ENCODE assay signal across 22 cellular contexts in the genomic region with DNA sequence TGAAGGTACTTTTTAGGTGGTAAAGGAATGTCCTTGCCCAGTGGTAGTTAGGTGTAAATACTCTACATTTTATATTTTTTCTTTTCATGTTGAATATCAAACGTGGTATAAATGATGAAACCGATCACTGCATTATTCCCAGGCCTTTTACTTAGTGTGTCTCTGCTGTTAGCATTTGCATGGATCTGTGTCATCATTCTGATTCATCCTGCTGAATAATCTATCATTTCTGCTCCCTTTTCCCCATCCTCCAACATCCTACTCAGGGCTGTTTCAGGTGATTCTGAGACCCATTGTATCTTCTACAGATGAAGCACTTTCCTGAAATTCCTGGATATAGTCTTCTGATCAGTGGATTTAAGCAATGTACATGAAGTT.
DNase-seq lines count a peak whose midpoint lies in the region; ATAC-seq, FAIRE-seq and TF ChIP-seq lines count a peak whose summit lies in the region.
"Had no signal": no experiment of that assay in that cellular context is flagged by ENCODE, and none has a peak within 500 bp of the region (broad histone marks: within the 10 kb centered on the region; RNA-seq: fewer than 3 reads in every experiment).

No MANE protein-coding gene starts in this region.

- DNase-seq in HT1080 (ENCODE audit: low read depth), result peak; percentile 82
- DNase-seq in astrocyte (ENCODE audit: low read depth), result peak; percentile 63
- peak; percentile 29 for DNase-seq in iris pigment epithelial cell (ENCODE audit: low read depth)
- no peak for DNase-seq in mesendoderm
- DNase-seq in progenitor cell of endocrine pancreas (ENCODE audit: low spot score, unreplicated experiment), result no peak
- DNase-seq in activated CD4-positive, alpha-beta T cell treated with anti-CD3 and anti-CD28 coated beads for 48 hours, result no peak
- DNase-seq: ACHN; activated CD4-positive, alpha-beta T cell treated with anti-CD3 and anti-CD28 coated beads, Interleukin-2, amount 50 U/mL, for 1 hour; activated naive CD4-positive, alpha-beta T cell; aorta; CD4-positive, alpha-beta memory T cell; colonic mucosa; immature natural killer cell; naive thymus-derived CD4-positive, alpha-beta T cell; NCI-H69; posterior cingulate gyrus; stimulated activated CD4-positive, alpha-beta T cell treated with anti-CD3 and anti-CD28 coated beads, Interleukin-12 subunit alpha, Interleukin-12 subunit beta, amount 100 ng/mL, for 4 hours; stimulated activated naive B cell treated with anti-CD40 and anti-IgM and Interleukin-4, amounts not matched to agents 10 μg/mL and 1 μg/mL and 100 μg/mL, for 72 hours; transverse colon had no signal

- WGBS in mesendoderm (ENCODE audit: extremely low coverage, insufficient coverage, low lambda C conversion rate), result no CpG with 5 or more reads among the region's 2 CpGs

- H3K36me3 ChIP-seq in ACC112 (ENCODE audit: insufficient read depth, low read length), result no peaks in the 10 kb centered on the region
- no peaks in the 10 kb centered on the region for H3K36me3 ChIP-seq in astrocyte (ENCODE audit: insufficient read depth, low read length)
- no peaks in the 10 kb centered on the region for H3K36me3 ChIP-seq in mesendoderm (ENCODE audit: control insufficient read depth, insufficient read depth, low read length)
- H3K36me3 ChIP-seq: colonic mucosa, transverse colon had no signal

- no peaks in the 10 kb centered on the region for H3K79me1 ChIP-seq in mesendoderm (ENCODE audit: low read length)

- H4K8ac ChIP-seq in mesendoderm (ENCODE audit: low read depth, low read length), result no peak overlapping the region

- peak overlapping the region; percentile 39; the same call in 1 of the 2 replicates for H3K27ac ChIP-seq in ACC112 (ENCODE audit: low read depth, low read length)
- peak overlapping the region; percentile 82 for H3K27ac ChIP-seq in astrocyte (ENCODE audit: low read depth, low read length)
- H3K27ac ChIP-seq in mesendoderm (ENCODE audit: low read depth, low read length), result no peak overlapping the region
- H3K27ac ChIP-seq: colonic mucosa, transverse colon had no signal

- peak overlapping the region; percentile 87 for H3K27ac Mint-ChIP-seq in astrocyte (ENCODE audit: unreplicated experiment)
- no peak overlapping the region for H3K27ac Mint-ChIP-seq in progenitor cell of endocrine pancreas
- H3K27ac Mint-ChIP-seq: CD4-positive, alpha-beta memory T cell; immature natural killer cell; naive thymus-derived CD4-positive, alpha-beta T cell; stimulated activated naive B cell treated with anti-CD40 and anti-IgM and Interleukin-4, amounts not matched to agents 10 μg/mL and 1 μg/mL and 100 μg/mL, for 72 hours had no signal

- H2AFZ ChIP-seq in ACC112 (ENCODE audit: low read length, unreplicated experiment) (peak overlapping the region; percentile 71), astrocyte (ENCODE audit: low read depth, low read length) (no peak overlapping the region)

- no peak overlapping the region for H3K4me3 Mint-ChIP-seq in astrocyte (ENCODE audit: unreplicated experiment)
- H3K4me3 Mint-ChIP-seq in progenitor cell of endocrine pancreas (ENCODE audit: low read depth), result no peak overlapping the region
- H3K4me3 Mint-ChIP-seq: CD4-positive, alpha-beta memory T cell; immature natural killer cell; naive thymus-derived CD4-positive, alpha-beta T cell; stimulated activated naive B cell treated with anti-CD40 and anti-IgM and Interleukin-4, amounts not matched to agents 10 μg/mL and 1 μg/mL and 100 μg/mL, for 72 hours had no signal

- no peak overlapping the region for H3K23ac ChIP-seq in mesendoderm (ENCODE audit: low read length)

- H3K56ac ChIP-seq in mesendoderm (ENCODE audit: low read length), result no peak overlapping the region

- no peak overlapping the region for H3K18ac ChIP-seq in mesendoderm (ENCODE audit: low read length)

- FAIRE-seq in astrocyte (lab: Jason Lieb, UNC), result no peak

- peaks cover 16% of the 10 kb centered on the region for H3K4me1 Mint-ChIP-seq in astrocyte (ENCODE audit: low read depth, unreplicated experiment)
- no peaks in the 10 kb centered on the region for H3K4me1 Mint-ChIP-seq in progenitor cell of endocrine pancreas (ENCODE audit: low read depth)
- H3K4me1 Mint-ChIP-seq: CD4-positive, alpha-beta memory T cell; immature natural killer cell; naive thymus-derived CD4-positive, alpha-beta T cell; stimulated activated naive B cell treated with anti-CD40 and anti-IgM and Interleukin-4, amounts not matched to agents 10 μg/mL and 1 μg/mL and 100 μg/mL, for 72 hours had no signal

- H2BK120ac ChIP-seq in mesendoderm (ENCODE audit: low read depth, low read length), result no peak overlapping the region

- no peaks in the 10 kb centered on the region for H3K9me3 ChIP-seq in astrocyte (ENCODE audit: insufficient read depth, low read depth, low read length)
- H3K9me3 ChIP-seq: colonic mucosa, transverse colon had no signal

- H3K4me1 ChIP-seq in ACC112 (ENCODE audit: control insufficient read depth, insufficient read depth, low read length, unreplicated experiment) (peaks cover 29% of the 10 kb centered on the region), astrocyte (ENCODE audit: insufficient read depth, low read length) (peaks cover 16% of the 10 kb centered on the region), mesendoderm (ENCODE audit: control insufficient read depth, low read depth, low read length) (no peaks in the 10 kb centered on the region)
- H3K4me1 ChIP-seq: colonic mucosa, transverse colon had no signal

- no peak overlapping the region for H2BK15ac ChIP-seq in mesendoderm (replicated peaks; ENCODE audit: low read depth)

- H3K9ac ChIP-seq in astrocyte (ENCODE audit: low read length), result peak overlapping the region; percentile 63
- no peak overlapping the region for H3K9ac ChIP-seq in mesendoderm (ENCODE audit: low read length)

- H3K4ac ChIP-seq in mesendoderm (ENCODE audit: low read depth, low read length), result no peak overlapping the region

- H3K27me3 ChIP-seq in ACC112 (ENCODE audit: insufficient read depth, low read length) (no peaks in the 10 kb centered on the region), astrocyte (ENCODE audit: insufficient read depth, low read length) (no peaks in the 10 kb centered on the region), mesendoderm (ENCODE audit: insufficient read depth, low read length, poor library complexity) (no peaks in the 10 kb centered on the region)
- H3K27me3 ChIP-seq: colonic mucosa, transverse colon had no signal

- no peak for ATAC-seq in GM21576 (IDR thresholded peaks at IDR 0.05; ENCODE audit: unreplicated experiment)
- ATAC-seq: naive thymus-derived CD4-positive, alpha-beta T cell; stimulated activated naive B cell treated with anti-CD40 and anti-IgM and Interleukin-4, amounts not matched to agents 10 μg/mL and 1 μg/mL and 100 μg/mL, for 72 hours had no signal

- H2AK5ac ChIP-seq in mesendoderm (ENCODE audit: low read length), result no peak overlapping the region

- H3K9me3 Mint-ChIP-seq in astrocyte (ENCODE audit: unreplicated experiment) (no peaks in the 10 kb centered on the region), progenitor cell of endocrine pancreas (ENCODE audit: low read depth) (no peaks in the 10 kb centered on the region)
- H3K9me3 Mint-ChIP-seq: CD4-positive, alpha-beta memory T cell; immature natural killer cell; stimulated activated naive B cell treated with anti-CD40 and anti-IgM and Interleukin-4, amounts not matched to agents 10 μg/mL and 1 μg/mL and 100 μg/mL, for 72 hours had no signal

- TF ChIP-seq CTCF in astrocyte (IDR thresholded peaks at IDR 0.05; ENCODE audit: insufficient read depth, low read depth, low read length) (no peak), progenitor cell of endocrine pancreas (IDR thresholded peaks at IDR 0.05; ENCODE audit: unreplicated experiment) (no peak)

- no peaks in the 10 kb centered on the region for H3K79me2 ChIP-seq in ACC112 (ENCODE audit: control insufficient read depth, insufficient read depth, low read length, unreplicated experiment)
- H3K79me2 ChIP-seq in astrocyte (ENCODE audit: insufficient read depth, low read length), result no peaks in the 10 kb centered on the region
- H3K79me2 ChIP-seq in mesendoderm (ENCODE audit: control insufficient read depth, insufficient read depth, low read length), result no peaks in the 10 kb centered on the region

- H2BK5ac ChIP-seq in mesendoderm (ENCODE audit: low read length), result no peak overlapping the region

- H3K27me3 Mint-ChIP-seq in astrocyte (ENCODE audit: low read depth, unreplicated experiment) (no peaks in the 10 kb centered on the region), progenitor cell of endocrine pancreas (no peaks in the 10 kb centered on the region)
- H3K27me3 Mint-ChIP-seq: CD4-positive, alpha-beta memory T cell had no signal

- H3K4me3 ChIP-seq in ACC112 (ENCODE audit: low read depth, low read length) (no peak overlapping the region), astrocyte (ENCODE audit: insufficient read depth, low read depth, low read length) (no peak overlapping the region), mesendoderm (ENCODE audit: low read length) (no peak overlapping the region)
- H3K4me3 ChIP-seq: colonic mucosa, lung, transverse colon had no signal

- peak overlapping the region; percentile 41 for H3K4me2 ChIP-seq in astrocyte (ENCODE audit: low read length)
- no peak overlapping the region for H3K4me2 ChIP-seq in mesendoderm (ENCODE audit: low read length)

- H3K36me3 Mint-ChIP-seq in astrocyte (ENCODE audit: low read depth, unreplicated experiment) (no peaks in the 10 kb centered on the region), progenitor cell of endocrine pancreas (ENCODE audit: insufficient read depth) (no peaks in the 10 kb centered on the region)
- H3K36me3 Mint-ChIP-seq: CD4-positive, alpha-beta memory T cell; immature natural killer cell; naive thymus-derived CD4-positive, alpha-beta T cell; stimulated activated naive B cell treated with anti-CD40 and anti-IgM and Interleukin-4, amounts not matched to agents 10 μg/mL and 1 μg/mL and 100 μg/mL, for 72 hours had no signal

- no peak overlapping the region for H4K5ac ChIP-seq in mesendoderm (ENCODE audit: low read length)

- no peaks in the 10 kb centered on the region for H4K20me1 ChIP-seq in astrocyte (ENCODE audit: insufficient read depth, low read length)

Comparison
In these comparisons a context has a peak if more than half of its experiments do, and no peak if none do; other contexts are left out.
1. DNase-seq: peak in HT1080 (single experiment), astrocyte (single experiment) and iris pigment epithelial cell (single experiment); none in mesendoderm (single experiment), progenitor cell of endocrine pancreas (single experiment) and activated CD4-positive, alpha-beta T cell treated with anti-CD3 and anti-CD28 coated beads for 48 hours (single experiment).